22 cellular contexts compared by ENCODE assay signal in the genomic region with DNA sequence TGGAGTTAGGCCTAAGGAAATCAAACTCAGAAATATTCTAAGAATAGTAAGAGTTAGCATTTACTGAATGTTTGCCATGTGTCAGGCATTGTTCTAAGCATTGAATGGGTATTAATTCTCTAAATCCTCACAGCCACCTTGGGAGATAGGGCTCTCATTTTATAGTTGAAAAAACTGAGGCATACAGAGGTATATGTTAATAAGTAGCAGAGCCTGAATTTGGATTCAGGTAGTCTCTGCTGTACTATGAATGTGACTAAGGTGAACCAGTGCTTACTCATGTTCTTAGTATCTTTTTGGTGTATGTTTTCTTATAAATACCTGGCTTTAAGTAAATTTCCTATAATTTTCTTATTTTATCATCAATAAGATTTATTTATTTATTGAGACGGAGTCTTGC.
"Had no signal": no experiment of that assay in that cellular context is flagged by ENCODE, and none has a peak within 500 bp of the region (broad histone marks: within the 10 kb centered on the region; RNA-seq: fewer than 3 reads in every experiment).

No MANE protein-coding gene starts in this region.

- DNase-seq: effector memory CD8-positive, alpha-beta T cell; heart right ventricle; hypothalamus; islet precursor cell; left cardiac atrium; left ventricle myocardium inferior; lower lobe of right lung; natural killer cell; nucleus accumbens; ovary; sigmoid colon; stimulated activated CD4-positive, alpha-beta T cell treated with anti-CD3 and anti-CD28 coated beads, Interleukin-12 subunit alpha, Interleukin-12 subunit beta, amount 100 ng/mL, for 4 hours; stimulated activated naive CD4-positive, alpha-beta T cell treated with Interleukin-2 at 50 U/mL for 16 hours; thyroid gland had no signal

- H3K27me3 ChIP-seq: heart right ventricle, neural progenitor cell, ovary, right atrium auricular region, sigmoid colon, suprapubic skin, thyroid gland had no signal

- H3K4me3 Mint-ChIP-seq: dendritic cell treated with granulocyte-macrophage colony-stimulating factor and Interleukin-4, amounts not matched to agents 40 ng/mL and 50 ng/mL, for 4 days; effector memory CD8-positive, alpha-beta T cell; memory B cell; mesothelial cell of epicardium; natural killer cell; neural progenitor cell; type B pancreatic cell had no signal

- H3K9me3 Mint-ChIP-seq: dendritic cell treated with granulocyte-macrophage colony-stimulating factor and Interleukin-4, amounts not matched to agents 40 ng/mL and 50 ng/mL, for 4 days; effector memory CD8-positive, alpha-beta T cell; mesothelial cell of epicardium; natural killer cell; neural progenitor cell; type B pancreatic cell had no signal

- H3K36me3 Mint-ChIP-seq: mesothelial cell of epicardium, natural killer cell had no signal

- H3K27me3 Mint-ChIP-seq: dendritic cell treated with granulocyte-macrophage colony-stimulating factor and Interleukin-4, amounts not matched to agents 40 ng/mL and 50 ng/mL, for 4 days; effector memory CD8-positive, alpha-beta T cell; memory B cell; type B pancreatic cell had no signal

- H3K27ac ChIP-seq: heart right ventricle, left ventricle myocardium inferior, lower lobe of right lung, neural progenitor cell, ovary, right atrium auricular region, sigmoid colon, skin epidermis, suprapubic skin, thyroid gland had no signal

- H3K27ac Mint-ChIP-seq: dendritic cell treated with granulocyte-macrophage colony-stimulating factor and Interleukin-4, amounts not matched to agents 40 ng/mL and 50 ng/mL, for 4 days; effector memory CD8-positive, alpha-beta T cell; memory B cell; mesothelial cell of epicardium; natural killer cell; neural progenitor cell; type B pancreatic cell had no signal

- ATAC-seq: effector memory CD8-positive, alpha-beta T cell; heart right ventricle; left cardiac atrium; lower lobe of right lung; natural killer cell had no signal

- H3K9me3 ChIP-seq: heart right ventricle, left ventricle myocardium inferior, lower lobe of right lung, ovary, right atrium auricular region, sigmoid colon, suprapubic skin, thyroid gland had no signal
